In genomic region chr11:75474878-75475766, GRCh38 we compare ENCODE assay signal across 8 cellular contexts. TPM values are rescaled to one million over a fixed set of nuclear protein-coding genes. Genes with fewer than 3 reads are reported as not detected.
DNase-seq lines count a peak whose midpoint lies in the region.

No MANE protein-coding gene starts in this region.

- no peaks in the 10 kb centered on the region for H3K9me3 ChIP-seq in iPS DF 6.9 (ENCODE audit: control insufficient read depth, insufficient read depth, low read length)

- H3K27ac ChIP-seq in iPS DF 6.9 (ENCODE audit: low read length), result no peak overlapping the region

- WGBS in iPS DF 6.9 (ENCODE audit: insufficient coverage, insufficient read length), result 100% methylated on average over 1 of the region's 16 CpGs

- no peaks in the 10 kb centered on the region for H3K36me3 ChIP-seq in H7 (replicated peaks; ENCODE audit: control insufficient read depth, insufficient read depth, low read length)
- H3K36me3 ChIP-seq in iPS DF 6.9 (ENCODE audit: control insufficient read depth, insufficient read depth, low read length), result no peaks in the 10 kb centered on the region

- peaks cover 3% of the 10 kb centered on the region for H3K4me1 ChIP-seq in iPS DF 6.9 (ENCODE audit: control insufficient read depth, insufficient read depth, low read length)

- DNase-seq in H7 (peak; percentile 92), RPMI8226 (peak; percentile 74), iPS DF 6.9 (ENCODE audit: low read depth, low spot score) (peak; percentile 71), glomerular visceral epithelial cell (ENCODE audit: extremely low spot score) (no peak), kidney tubule cell (ENCODE audit: low spot score) (no peak), retina (no peak)
- DNase-seq in activated gamma-delta T cell treated with anti-CD3 and anti-CD28 coated beads, Interleukin-2, amount 50 U/mL, for 16 hours (ENCODE audit: low read depth), result peak; percentile 22
- DNase-seq in stimulated activated CD4-positive, alpha-beta T cell treated with anti-CD3 and anti-CD28 coated beads, Interleukin-4, amount 100 ng/mL, for 24 hours, result peak; percentile 44

- H3K4me3 ChIP-seq in H7 (ENCODE audit: insufficient read depth, low read depth, low read length) (peak overlapping the region; percentile 13; the same call in 1 of the 2 replicates), iPS DF 6.9 (ENCODE audit: low read length) (no peak overlapping the region)

- H3K27me3 ChIP-seq in H7 (ENCODE audit: control insufficient read depth, insufficient read depth, low read length) (no peaks in the 10 kb centered on the region), iPS DF 6.9 (ENCODE audit: control insufficient read depth, insufficient read depth, low read length) (no peaks in the 10 kb centered on the region)

RNA-seq across cellular contexts. Expression of gene KLHL35, which starts 42.1 kb away (rescaled TPM):
- total RNA-seq in H7 (2014; rRNA removed; shearing (Covaris generic)), result 1.2 and 2.7 TPM in 2 replicates

RNA-seq across cellular contexts. Expression of gene GDPD5, which starts 50.6 kb away (rescaled TPM):
- 11.2 and 12.5 TPM in 2 replicates for total RNA-seq in H7 (2014; rRNA removed; shearing (Covaris generic))

Comparison
In these comparisons a context has a peak if more than half of its experiments do, and no peak if none do; other contexts are left out.
1. DNase-seq: peak in H7 (single experiment), RPMI8226 (single experiment), activated gamma-delta T cell treated with anti-CD3 and anti-CD28 coated beads, Interleukin-2, amount 50 U/mL, for 16 hours (single experiment), iPS DF 6.9 (single experiment) and stimulated activated CD4-positive, alpha-beta T cell treated with anti-CD3 and anti-CD28 coated beads, Interleukin-4, amount 100 ng/mL, for 24 hours (single experiment); none in glomerular visceral epithelial cell (single experiment), kidney tubule cell (single experiment) and retina (single experiment).